Comparison of ENCODE assay signal across 11 cellular contexts in the genomic region with DNA sequence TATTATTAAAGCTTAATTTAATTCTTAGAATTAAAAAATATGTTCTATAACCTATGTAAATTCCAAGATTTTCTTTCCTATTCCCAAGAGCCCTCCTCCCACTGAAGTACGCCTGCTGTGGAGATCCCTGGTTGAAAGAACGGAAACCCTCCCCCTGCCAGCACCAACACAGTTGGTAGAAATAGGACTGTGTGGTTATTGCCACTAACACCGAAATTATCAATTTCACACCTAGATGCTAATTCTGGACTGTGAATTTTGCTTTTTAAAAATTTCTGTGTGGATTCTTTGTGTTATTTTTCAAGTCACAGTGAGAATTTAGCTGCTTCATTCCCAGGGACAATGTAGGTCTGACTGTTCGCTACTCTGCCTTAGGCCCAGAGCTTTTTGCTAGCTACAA.
"Had no signal": no experiment of that assay in that cellular context is flagged by ENCODE, and none has a peak within 500 bp of the region (broad histone marks: within the 10 kb centered on the region; RNA-seq: fewer than 3 reads in every experiment).

No MANE protein-coding gene starts in this region.

- H2AFZ ChIP-seq: GM23248, GM23338 had no signal

- DNase-seq: GM23248, GOT3, H7, H9, HCEC 1CT, HFFc6 had no signal

- ATAC-seq: GM23338, HCT116 had no signal

- H3K27ac ChIP-seq: GM23248 had no signal

- H3K4me1 Mint-ChIP-seq: GM23338, H9 had no signal

- H3K4me3 ChIP-seq: GM23248, GM23338, HAP-1 had no signal

- H3K27ac Mint-ChIP-seq: GM23338, HFFc6 had no signal

- H3K4me1 ChIP-seq: HAP-1 had no signal

- FAIRE-seq: H1, H54 had no signal

- H3K9ac ChIP-seq: GM23248 had no signal

- H3K9me3 Mint-ChIP-seq: H9 had no signal

- H3K36me3 ChIP-seq: HAP-1 had no signal

- H3K9me3 ChIP-seq: HAP-1 had no signal

- H3K4me2 ChIP-seq: GM23338 had no signal

- H3K4me3 Mint-ChIP-seq: GM23338, H9, HFFc6 had no signal
